ENCODE assay signal across 1 cellular context in the genomic region with DNA sequence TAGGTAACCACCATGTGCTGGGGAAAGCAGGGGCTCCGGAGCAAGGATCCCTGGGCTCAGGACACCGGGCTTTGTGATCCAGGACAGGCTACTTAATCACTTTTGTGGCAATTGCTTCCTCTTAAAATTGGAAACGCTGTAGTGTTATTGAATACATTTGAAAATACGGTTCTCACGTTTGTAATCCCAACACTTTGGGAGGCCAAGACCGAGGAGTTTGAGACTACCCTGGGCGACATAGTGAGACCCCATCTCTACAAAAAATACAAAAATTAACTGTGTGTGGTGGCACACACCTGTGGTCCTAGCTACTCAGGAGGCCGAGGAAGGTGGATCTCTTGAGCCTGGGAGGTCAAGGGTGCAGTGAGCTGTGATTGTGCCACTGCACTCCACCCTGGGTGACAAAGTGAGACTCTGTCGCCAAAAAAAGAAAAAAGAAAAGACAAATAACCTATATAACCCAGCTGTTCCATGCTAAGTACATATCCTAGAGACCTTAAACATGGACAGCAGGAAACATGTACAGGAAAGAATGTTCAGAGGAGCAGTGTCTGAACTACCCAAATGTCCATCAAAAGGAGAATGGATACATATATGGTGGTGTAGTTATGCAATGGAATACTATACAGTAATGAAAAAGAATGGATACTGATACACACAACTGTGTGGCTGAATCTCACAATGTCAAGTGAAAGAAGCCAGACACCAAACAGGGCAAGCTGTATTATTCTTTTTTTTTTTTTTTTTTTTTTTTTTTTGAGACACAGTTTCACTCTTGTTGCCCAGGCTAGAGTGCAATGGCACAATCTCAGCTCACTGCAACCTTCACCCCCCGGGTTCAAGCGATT.
A peak's percentile ranks its signal among the peaks of the same experiment; 100 is the strongest.
TF ChIP-seq lines count a peak whose summit lies in the region.

No MANE protein-coding gene starts in this region.

TF ChIP-seq in HepG2, 621 proteins besides CTCF, POLR2A, EP300 and RAD21 (continues in another document):
- TF ChIP-seq NFIB (CRISPR knock-in tag; IDR thresholded peaks at IDR 0.05; ENCODE audit: borderline replicate concordance) (0 out of 2 replicates have a peak, but pooled peaks have one; percentile 26), CHD4 (IDR thresholded peaks at IDR 0.05; ENCODE audit: borderline replicate concordance, low read length) (peak; percentile 83; the same call in 1 of the 2 replicates), SRF (IDR thresholded peaks at IDR 0.05; ENCODE audit: low read depth, low read length) (0 out of 2 replicates have a peak, but pooled peaks have one; percentile 19), DPF2 (CRISPR knock-in tag; IDR thresholded peaks at IDR 0.05; ENCODE audit: borderline replicate concordance, low read depth) (peak; percentile 3; the same call in 1 of the 2 replicates), YEATS4 (CRISPR knock-in tag; IDR thresholded peaks at IDR 0.05; ENCODE audit: borderline replicate concordance) (0 out of 2 replicates have a peak, but pooled peaks have one; percentile 4), ZMYM3 (CRISPR knock-in tag; IDR thresholded peaks at IDR 0.05) (0 out of 2 replicates have a peak, but pooled peaks have one; percentile 59), MTERF4 (CRISPR knock-in tag; IDR thresholded peaks at IDR 0.05) (peak; percentile 10; the same call in 1 of the 2 replicates), ZNF614 (CRISPR knock-in tag; IDR thresholded peaks at IDR 0.05; ENCODE audit: borderline replicate concordance) (peak; percentile 54; the same call in 1 of the 2 replicates), TFDP2 (CRISPR knock-in tag; IDR thresholded peaks at IDR 0.05) (no peak), ZNF839 (CRISPR knock-in tag; IDR thresholded peaks at IDR 0.05; ENCODE audit: borderline replicate concordance) (no peak), LCORL (IDR thresholded peaks at IDR 0.05) (no peak), LCORL (CRISPR knock-in tag; IDR thresholded peaks at IDR 0.05) (0 out of 2 replicates have a peak, but pooled peaks have one; percentile 8), ZNF318 (CRISPR knock-in tag; IDR thresholded peaks at IDR 0.05) (no peak), ARHGAP35 (CRISPR knock-in tag; IDR thresholded peaks at IDR 0.05; ENCODE audit: borderline replicate concordance) (no peak), ZNF430 (CRISPR knock-in tag; IDR thresholded peaks at IDR 0.05) (0 out of 2 replicates have a peak, but pooled peaks have one; percentile 64), MEF2D (CRISPR knock-in tag; IDR thresholded peaks at IDR 0.05) (peak; percentile 47; the same call in 1 of the 2 replicates), HMG20B (CRISPR knock-in tag; conservative IDR thresholded peaks at IDR 0.05) (0 out of 2 replicates have a peak, but pooled peaks have one; percentile 9), PHF21A (CRISPR knock-in tag; IDR thresholded peaks at IDR 0.05) (0 out of 2 replicates have a peak, but pooled peaks have one; percentile 27), ZMYM4 (CRISPR knock-in tag; IDR thresholded peaks at IDR 0.05) (no peak), ISL2 (CRISPR knock-in tag; IDR thresholded peaks at IDR 0.05) (peak; percentile 7; the same call in 1 of the 2 replicates), FOSL2 (CRISPR knock-in tag; IDR thresholded peaks at IDR 0.05) (0 out of 2 replicates have a peak, but pooled peaks have one; percentile 8), ZGPAT (CRISPR knock-in tag; IDR thresholded peaks at IDR 0.05) (0 out of 2 replicates have a peak, but pooled peaks have one; percentile 35), ADNP (CRISPR knock-in tag; IDR thresholded peaks at IDR 0.05) (0 out of 2 replicates have a peak, but pooled peaks have one; percentile 30), ZNF460 (CRISPR knock-in tag; IDR thresholded peaks at IDR 0.05; ENCODE audit: borderline replicate concordance) (peak; percentile 94), ZNF121 (CRISPR knock-in tag; IDR thresholded peaks at IDR 0.05) (peak; percentile 26; the same call in 1 of the 2 replicates), ARNTL (CRISPR knock-in tag; IDR thresholded peaks at IDR 0.05) (0 out of 2 replicates have a peak, but pooled peaks have one; percentile 4), RXRA (CRISPR knock-in tag; IDR thresholded peaks at IDR 0.05) (peak; percentile 1; the same call in 1 of the 2 replicates), REL (CRISPR knock-in tag; conservative IDR thresholded peaks at IDR 0.05) (no peak; the same call in 1 of the 2 replicates), NR2F6 (IDR thresholded peaks at IDR 0.05) (no peak), NR2F6 (CRISPR knock-in tag; IDR thresholded peaks at IDR 0.05) (no peak), THAP11 (CRISPR knock-in tag; IDR thresholded peaks at IDR 0.05) (peak; percentile 45; the same call in 1 of the 2 replicates), GMEB1 (CRISPR knock-in tag; IDR thresholded peaks at IDR 0.05; ENCODE audit: borderline replicate concordance) (peak; percentile 34; the same call in 1 of the 2 replicates)
- TF ChIP-seq, protein P1, sequence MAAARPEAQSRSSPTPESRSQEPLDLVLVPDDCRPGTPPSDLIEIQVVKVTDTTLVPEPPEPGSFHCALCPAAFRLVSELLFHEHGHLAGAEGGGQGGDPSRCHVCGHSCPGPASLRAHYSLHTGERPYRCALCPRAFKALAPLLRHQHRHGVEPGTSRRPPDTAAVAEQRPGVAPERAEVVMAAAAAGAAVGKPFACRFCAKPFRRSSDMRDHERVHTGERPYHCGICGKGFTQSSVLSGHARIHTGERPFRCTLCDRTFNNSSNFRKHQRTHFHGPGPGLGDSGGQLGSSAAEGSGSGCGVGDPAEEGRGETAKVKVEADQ (CRISPR knock-in tag; IDR thresholded peaks at IDR 0.05; ENCODE audit: borderline replicate concordance) = peak; percentile 46; the same call in 1 of the 2 replicates
- TF ChIP-seq, protein P2, sequence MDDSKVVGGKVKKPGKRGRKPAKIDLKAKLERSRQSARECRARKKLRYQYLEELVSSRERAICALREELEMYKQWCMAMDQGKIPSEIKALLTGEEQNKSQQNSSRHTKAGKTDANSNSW (CRISPR knock-in tag; IDR thresholded peaks at IDR 0.05; ENCODE audit: borderline replicate concordance) = no peak
